Comparison of ENCODE assay signal across 1 cellular context in the genomic region with DNA sequence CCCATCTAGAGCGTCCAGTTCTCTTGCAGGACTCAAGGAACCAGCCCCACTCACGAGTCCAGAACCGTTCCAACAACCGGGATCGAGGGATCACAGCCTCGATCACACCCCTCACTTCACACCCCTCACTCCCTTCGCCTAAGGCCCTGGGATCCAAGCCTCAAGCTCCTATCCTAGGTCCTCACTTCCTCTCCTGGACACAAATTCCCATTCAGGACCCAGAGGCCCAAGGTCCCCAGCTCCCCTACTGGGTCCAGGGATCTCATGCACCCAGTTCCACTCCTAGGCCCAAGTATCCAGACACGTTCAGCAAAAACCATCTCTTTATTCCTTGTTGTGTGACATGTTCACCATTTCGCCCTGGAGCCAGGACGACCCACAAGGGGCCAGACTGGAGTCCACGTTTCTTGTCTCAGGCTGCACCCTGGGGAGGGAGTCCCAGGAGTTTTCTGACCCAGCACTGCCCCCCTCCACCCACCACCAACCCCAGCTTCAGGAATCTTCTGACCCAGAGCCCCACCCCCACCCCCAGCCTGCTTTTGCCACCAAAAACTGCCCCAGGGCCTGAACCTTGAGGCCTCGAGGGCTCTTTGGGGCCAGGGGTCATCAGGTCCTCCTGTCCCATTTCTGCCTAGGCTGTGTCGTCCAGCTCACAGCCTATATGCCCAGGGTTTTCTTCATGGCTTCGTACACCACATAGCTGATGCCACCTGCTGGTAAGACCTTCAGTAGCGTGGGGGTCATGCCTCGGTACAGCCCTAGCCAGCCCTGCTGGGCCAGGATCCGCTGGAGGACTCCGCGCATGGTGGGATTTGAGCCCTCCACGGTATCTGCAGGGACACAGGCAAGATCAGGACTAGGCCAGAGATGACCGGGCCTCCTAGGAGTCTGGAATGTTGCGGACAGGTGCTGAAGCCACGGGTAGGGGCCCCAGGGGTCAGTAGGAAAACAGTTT.
A peak's percentile ranks its signal among the peaks of the same experiment; 100 is the strongest.
TF ChIP-seq lines count a peak whose summit lies in the region.

No MANE protein-coding gene starts in this region.

TF ChIP-seq in HEK293, 187 proteins besides CTCF, POLR2A, EP300 and RAD21 (continued from another document and continues in another):
- no peak for TF ChIP-seq ZNF830 (tag by site-specific recombination; IDR thresholded peaks at IDR 0.05; ENCODE audit: low read depth)
- TF ChIP-seq, protein P1, sequence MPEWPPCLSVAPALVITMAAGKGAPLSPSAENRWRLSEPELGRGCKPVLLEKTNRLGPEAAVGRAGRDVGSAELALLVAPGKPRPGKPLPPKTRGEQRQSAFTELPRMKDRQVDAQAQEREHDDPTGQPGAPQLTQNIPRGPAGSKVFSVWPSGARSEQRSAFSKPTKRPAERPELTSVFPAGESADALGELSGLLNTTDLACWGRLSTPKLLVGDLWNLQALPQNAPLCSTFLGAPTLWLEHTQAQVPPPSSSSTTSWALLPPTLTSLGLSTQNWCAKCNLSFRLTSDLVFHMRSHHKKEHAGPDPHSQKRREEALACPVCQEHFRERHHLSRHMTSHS (tag by site-specific recombination; IDR thresholded peaks at IDR 0.05) = 0 out of 2 replicates have a peak, but pooled peaks have one; percentile 46
- TF ChIP-seq, protein P2, sequence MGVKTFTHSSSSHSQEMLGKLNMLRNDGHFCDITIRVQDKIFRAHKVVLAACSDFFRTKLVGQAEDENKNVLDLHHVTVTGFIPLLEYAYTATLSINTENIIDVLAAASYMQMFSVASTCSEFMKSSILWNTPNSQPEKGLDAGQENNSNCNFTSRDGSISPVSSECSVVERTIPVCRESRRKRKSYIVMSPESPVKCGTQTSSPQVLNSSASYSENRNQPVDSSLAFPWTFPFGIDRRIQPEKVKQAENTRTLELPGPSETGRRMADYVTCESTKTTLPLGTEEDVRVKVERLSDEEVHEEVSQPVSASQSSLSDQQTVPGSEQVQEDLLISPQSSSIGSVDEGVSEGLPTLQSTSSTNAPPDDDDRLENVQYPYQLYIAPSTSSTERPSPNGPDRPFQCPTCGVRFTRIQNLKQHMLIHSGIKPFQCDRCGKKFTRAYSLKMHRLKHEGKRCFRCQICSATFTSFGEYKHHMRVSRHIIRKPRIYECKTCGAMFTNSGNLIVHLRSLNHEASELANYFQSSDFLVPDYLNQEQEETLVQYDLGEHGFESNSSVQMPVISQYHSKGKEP (tag by site-specific recombination; IDR thresholded peaks at IDR 0.05) = no peak
- no peak for TF ChIP-seq ZNF274 (IDR thresholded peaks at IDR 0.05; ENCODE audit: low read length)
- TF ChIP-seq ZNF274 (tag by site-specific recombination; IDR thresholded peaks at IDR 0.05; ENCODE audit: borderline replicate concordance) = no peak
- no peak for TF ChIP-seq GLI2 (tag by site-specific recombination; IDR thresholded peaks at IDR 0.05; ENCODE audit: borderline replicate concordance, low read depth)
- TF ChIP-seq PRDM1 (tag by site-specific recombination; IDR thresholded peaks at IDR 0.05) = no peak
- TF ChIP-seq ZNF341 (tag by site-specific recombination; IDR thresholded peaks at IDR 0.05; ENCODE audit: low read depth) = no peak
- TF ChIP-seq ZNF792 (tag by site-specific recombination; IDR thresholded peaks at IDR 0.05) = no peak
- TF ChIP-seq KLF10 (tag by site-specific recombination; IDR thresholded peaks at IDR 0.05) = no peak
- no peak for TF ChIP-seq ZNF266 (tag by site-specific recombination; IDR thresholded peaks at IDR 0.05; ENCODE audit: low read depth)
- TF ChIP-seq, protein P3, sequence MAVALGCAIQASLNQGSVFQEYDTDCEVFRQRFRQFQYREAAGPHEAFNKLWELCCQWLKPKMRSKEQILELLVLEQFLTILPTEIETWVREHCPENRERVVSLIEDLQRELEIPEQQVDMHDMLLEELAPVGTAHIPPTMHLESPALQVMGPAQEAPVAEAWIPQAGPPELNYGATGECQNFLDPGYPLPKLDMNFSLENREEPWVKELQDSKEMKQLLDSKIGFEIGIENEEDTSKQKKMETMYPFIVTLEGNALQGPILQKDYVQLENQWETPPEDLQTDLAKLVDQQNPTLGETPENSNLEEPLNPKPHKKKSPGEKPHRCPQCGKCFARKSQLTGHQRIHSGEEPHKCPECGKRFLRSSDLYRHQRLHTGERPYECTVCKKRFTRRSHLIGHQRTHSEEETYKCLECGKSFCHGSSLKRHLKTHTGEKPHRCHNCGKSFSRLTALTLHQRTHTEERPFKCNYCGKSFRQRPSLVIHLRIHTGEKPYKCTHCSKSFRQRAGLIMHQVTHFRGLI (tag by site-specific recombination; IDR thresholded peaks at IDR 0.05) = no peak
- no peak for TF ChIP-seq REPIN1 (tag by site-specific recombination; IDR thresholded peaks at IDR 0.05; ENCODE audit: low read depth)
- no peak for TF ChIP-seq ZNF169 (tag by site-specific recombination; IDR thresholded peaks at IDR 0.05)
- no peak for TF ChIP-seq ZNF391 (tag by site-specific recombination; IDR thresholded peaks at IDR 0.05; ENCODE audit: borderline replicate concordance, low read depth)
- TF ChIP-seq, protein P4, sequence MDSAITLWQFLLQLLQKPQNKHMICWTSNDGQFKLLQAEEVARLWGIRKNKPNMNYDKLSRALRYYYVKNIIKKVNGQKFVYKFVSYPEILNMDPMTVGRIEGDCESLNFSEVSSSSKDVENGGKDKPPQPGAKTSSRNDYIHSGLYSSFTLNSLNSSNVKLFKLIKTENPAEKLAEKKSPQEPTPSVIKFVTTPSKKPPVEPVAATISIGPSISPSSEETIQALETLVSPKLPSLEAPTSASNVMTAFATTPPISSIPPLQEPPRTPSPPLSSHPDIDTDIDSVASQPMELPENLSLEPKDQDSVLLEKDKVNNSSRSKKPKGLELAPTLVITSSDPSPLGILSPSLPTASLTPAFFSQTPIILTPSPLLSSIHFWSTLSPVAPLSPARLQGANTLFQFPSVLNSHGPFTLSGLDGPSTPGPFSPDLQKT (IDR thresholded peaks at IDR 0.05; ENCODE audit: borderline replicate concordance, low read depth, low read length) = no peak
- no peak for TF ChIP-seq GLIS2 (tag by site-specific recombination; IDR thresholded peaks at IDR 0.05)
- 0 out of 2 replicates have a peak, but pooled peaks have one; percentile 5 for TF ChIP-seq ZNF24 (tag by site-specific recombination; IDR thresholded peaks at IDR 0.05)
- TF ChIP-seq FEZF1 (tag by site-specific recombination; IDR thresholded peaks at IDR 0.05) = no peak
- no peak for TF ChIP-seq HOXC10 (CRISPR knock-in tag; IDR thresholded peaks at IDR 0.05)
- TF ChIP-seq, protein P5, sequence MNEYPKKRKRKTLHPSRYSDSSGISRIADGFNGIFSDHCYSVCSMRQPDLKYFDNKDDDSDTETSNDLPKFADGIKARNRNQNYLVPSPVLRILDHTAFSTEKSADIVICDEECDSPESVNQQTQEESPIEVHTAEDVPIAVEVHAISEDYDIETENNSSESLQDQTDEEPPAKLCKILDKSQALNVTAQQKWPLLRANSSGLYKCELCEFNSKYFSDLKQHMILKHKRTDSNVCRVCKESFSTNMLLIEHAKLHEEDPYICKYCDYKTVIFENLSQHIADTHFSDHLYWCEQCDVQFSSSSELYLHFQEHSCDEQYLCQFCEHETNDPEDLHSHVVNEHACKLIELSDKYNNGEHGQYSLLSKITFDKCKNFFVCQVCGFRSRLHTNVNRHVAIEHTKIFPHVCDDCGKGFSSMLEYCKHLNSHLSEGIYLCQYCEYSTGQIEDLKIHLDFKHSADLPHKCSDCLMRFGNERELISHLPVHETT (tag by site-specific recombination; IDR thresholded peaks at IDR 0.05) = 0 out of 2 replicates have a peak, but pooled peaks have one; percentile 8
- no peak for TF ChIP-seq YY2 (tag by site-specific recombination; IDR thresholded peaks at IDR 0.05)
- TF ChIP-seq, protein P6, sequence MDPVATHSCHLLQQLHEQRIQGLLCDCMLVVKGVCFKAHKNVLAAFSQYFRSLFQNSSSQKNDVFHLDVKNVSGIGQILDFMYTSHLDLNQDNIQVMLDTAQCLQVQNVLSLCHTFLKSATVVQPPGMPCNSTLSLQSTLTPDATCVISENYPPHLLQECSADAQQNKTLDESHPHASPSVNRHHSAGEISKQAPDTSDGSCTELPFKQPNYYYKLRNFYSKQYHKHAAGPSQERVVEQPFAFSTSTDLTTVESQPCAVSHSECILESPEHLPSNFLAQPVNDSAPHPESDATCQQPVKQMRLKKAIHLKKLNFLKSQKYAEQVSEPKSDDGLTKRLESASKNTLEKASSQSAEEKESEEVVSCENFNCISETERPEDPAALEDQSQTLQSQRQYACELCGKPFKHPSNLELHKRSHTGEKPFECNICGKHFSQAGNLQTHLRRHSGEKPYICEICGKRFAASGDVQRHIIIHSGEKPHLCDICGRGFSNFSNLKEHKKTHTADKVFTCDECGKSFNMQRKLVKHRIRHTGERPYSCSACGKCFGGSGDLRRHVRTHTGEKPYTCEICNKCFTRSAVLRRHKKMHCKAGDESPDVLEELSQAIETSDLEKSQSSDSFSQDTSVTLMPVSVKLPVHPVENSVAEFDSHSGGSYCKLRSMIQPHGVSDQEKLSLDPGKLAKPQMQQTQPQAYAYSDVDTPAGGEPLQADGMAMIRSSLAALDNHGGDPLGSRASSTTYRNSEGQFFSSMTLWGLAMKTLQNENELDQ (tag by site-specific recombination; IDR thresholded peaks at IDR 0.05; ENCODE audit: low read depth) = no peak
- TF ChIP-seq, protein P7, sequence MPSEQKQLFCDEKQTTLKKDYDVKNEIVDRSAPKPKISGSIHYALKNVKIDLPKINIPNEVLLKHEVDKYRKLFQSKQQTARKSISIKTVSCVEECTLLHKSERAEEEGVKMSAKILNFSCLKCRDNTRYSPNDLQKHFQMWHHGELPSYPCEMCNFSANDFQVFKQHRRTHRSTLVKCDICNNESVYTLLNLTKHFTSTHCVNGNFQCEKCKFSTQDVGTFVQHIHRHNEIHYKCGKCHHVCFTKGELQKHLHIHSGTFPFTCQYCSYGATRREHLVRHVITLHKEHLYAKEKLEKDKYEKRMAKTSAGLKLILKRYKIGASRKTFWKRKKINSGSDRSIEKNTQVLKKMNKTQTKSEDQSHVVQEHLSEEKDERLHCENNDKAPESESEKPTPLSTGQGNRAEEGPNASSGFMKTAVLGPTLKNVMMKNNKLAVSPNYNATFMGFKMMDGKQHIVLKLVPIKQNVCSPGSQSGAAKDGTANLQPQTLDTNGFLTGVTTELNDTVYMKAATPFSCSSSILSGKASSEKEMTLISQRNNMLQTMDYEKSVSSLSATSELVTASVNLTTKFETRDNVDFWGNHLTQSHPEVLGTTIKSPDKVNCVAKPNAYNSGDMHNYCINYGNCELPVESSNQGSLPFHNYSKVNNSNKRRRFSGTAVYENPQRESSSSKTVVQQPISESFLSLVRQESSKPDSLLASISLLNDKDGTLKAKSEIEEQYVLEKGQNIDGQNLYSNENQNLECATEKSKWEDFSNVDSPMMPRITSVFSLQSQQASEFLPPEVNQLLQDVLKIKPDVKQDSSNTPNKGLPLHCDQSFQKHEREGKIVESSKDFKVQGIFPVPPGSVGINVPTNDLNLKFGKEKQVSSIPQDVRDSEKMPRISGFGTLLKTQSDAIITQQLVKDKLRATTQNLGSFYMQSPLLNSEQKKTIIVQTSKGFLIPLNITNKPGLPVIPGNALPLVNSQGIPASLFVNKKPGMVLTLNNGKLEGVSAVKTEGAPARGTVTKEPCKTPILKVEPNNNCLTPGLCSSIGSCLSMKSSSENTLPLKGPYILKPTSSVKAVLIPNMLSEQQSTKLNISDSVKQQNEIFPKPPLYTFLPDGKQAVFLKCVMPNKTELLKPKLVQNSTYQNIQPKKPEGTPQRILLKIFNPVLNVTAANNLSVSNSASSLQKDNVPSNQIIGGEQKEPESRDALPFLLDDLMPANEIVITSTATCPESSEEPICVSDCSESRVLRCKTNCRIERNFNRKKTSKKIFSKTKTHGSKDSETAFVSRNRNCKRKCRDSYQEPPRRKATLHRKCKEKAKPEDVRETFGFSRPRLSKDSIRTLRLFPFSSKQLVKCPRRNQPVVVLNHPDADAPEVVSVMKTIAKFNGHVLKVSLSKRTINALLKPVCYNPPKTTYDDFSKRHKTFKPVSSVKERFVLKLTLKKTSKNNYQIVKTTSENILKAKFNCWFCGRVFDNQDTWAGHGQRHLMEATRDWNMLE (tag by site-specific recombination; conservative IDR thresholded peaks at IDR 0.05; ENCODE audit: low read depth) = no peak
- TF ChIP-seq KLF1 (tag by site-specific recombination; IDR thresholded peaks at IDR 0.05) = no peak
- no peak for TF ChIP-seq ZNF747 (tag by site-specific recombination; IDR thresholded peaks at IDR 0.05)
- no peak for TF ChIP-seq ZBTB48 (tag by site-specific recombination; IDR thresholded peaks at IDR 0.05)
- TF ChIP-seq, protein P8, sequence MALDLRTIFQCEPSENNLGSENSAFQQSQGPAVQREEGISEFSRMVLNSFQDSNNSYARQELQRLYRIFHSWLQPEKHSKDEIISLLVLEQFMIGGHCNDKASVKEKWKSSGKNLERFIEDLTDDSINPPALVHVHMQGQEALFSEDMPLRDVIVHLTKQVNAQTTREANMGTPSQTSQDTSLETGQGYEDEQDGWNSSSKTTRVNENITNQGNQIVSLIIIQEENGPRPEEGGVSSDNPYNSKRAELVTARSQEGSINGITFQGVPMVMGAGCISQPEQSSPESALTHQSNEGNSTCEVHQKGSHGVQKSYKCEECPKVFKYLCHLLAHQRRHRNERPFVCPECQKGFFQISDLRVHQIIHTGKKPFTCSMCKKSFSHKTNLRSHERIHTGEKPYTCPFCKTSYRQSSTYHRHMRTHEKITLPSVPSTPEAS (tag by site-specific recombination; IDR thresholded peaks at IDR 0.05) = no peak
- TF ChIP-seq ZNF768 (tag by site-specific recombination; IDR thresholded peaks at IDR 0.05) = no peak
- TF ChIP-seq ZNF248 (tag by site-specific recombination; IDR thresholded peaks at IDR 0.05) = no peak
- no peak for TF ChIP-seq ZNF132 (tag by site-specific recombination; IDR thresholded peaks at IDR 0.05; ENCODE audit: borderline replicate concordance)
- no peak for TF ChIP-seq ZFP41 (tag by site-specific recombination; IDR thresholded peaks at IDR 0.05; ENCODE audit: borderline replicate concordance)
- TF ChIP-seq ZSCAN16 (tag by site-specific recombination; IDR thresholded peaks at IDR 0.05) = no peak
- TF ChIP-seq ZNF596 (tag by site-specific recombination; IDR thresholded peaks at IDR 0.05) = no peak
- no peak for TF ChIP-seq KLF16 (tag by site-specific recombination; IDR thresholded peaks at IDR 0.05)
- TF ChIP-seq ZNF510 (tag by site-specific recombination; IDR thresholded peaks at IDR 0.05; ENCODE audit: insufficient replicate concordance) = no peak
- TF ChIP-seq, protein P9, sequence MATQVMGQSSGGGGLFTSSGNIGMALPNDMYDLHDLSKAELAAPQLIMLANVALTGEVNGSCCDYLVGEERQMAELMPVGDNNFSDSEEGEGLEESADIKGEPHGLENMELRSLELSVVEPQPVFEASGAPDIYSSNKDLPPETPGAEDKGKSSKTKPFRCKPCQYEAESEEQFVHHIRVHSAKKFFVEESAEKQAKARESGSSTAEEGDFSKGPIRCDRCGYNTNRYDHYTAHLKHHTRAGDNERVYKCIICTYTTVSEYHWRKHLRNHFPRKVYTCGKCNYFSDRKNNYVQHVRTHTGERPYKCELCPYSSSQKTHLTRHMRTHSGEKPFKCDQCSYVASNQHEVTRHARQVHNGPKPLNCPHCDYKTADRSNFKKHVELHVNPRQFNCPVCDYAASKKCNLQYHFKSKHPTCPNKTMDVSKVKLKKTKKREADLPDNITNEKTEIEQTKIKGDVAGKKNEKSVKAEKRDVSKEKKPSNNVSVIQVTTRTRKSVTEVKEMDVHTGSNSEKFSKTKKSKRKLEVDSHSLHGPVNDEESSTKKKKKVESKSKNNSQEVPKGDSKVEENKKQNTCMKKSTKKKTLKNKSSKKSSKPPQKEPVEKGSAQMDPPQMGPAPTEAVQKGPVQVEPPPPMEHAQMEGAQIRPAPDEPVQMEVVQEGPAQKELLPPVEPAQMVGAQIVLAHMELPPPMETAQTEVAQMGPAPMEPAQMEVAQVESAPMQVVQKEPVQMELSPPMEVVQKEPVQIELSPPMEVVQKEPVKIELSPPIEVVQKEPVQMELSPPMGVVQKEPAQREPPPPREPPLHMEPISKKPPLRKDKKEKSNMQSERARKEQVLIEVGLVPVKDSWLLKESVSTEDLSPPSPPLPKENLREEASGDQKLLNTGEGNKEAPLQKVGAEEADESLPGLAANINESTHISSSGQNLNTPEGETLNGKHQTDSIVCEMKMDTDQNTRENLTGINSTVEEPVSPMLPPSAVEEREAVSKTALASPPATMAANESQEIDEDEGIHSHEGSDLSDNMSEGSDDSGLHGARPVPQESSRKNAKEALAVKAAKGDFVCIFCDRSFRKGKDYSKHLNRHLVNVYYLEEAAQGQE (tag by site-specific recombination; IDR thresholded peaks at IDR 0.05) = no peak
